Comparison of ENCODE assay signal across 11 cellular contexts in genomic region chr17:75129576-75129975, GRCh38. TPM values are rescaled to one million over a fixed set of nuclear protein-coding genes. Genes with fewer than 3 reads are reported as not detected.
A peak's percentile ranks its signal among the peaks of the same experiment; 100 is the strongest.
DNase-seq lines count a peak whose midpoint lies in the region; TF ChIP-seq lines count a peak whose summit lies in the region.
"Had no signal": no experiment of that assay in that cellular context is flagged by ENCODE, and none has a peak within 500 bp of the region (broad histone marks: within the 10 kb centered on the region; RNA-seq: fewer than 3 reads in every experiment).

No MANE protein-coding gene starts in this region.

- no peak overlapping the region for H3K27ac Mint-ChIP-seq in T-helper 1 cell treated with Interleukin-12 subunit alpha and Interleukin-12 subunit beta and Interleukin-4 antibody, amounts not matched to agents 30 μg/mL and 1 μg/mL, for 36 hours
- peak overlapping the region; percentile 51 for H3K27ac Mint-ChIP-seq in activated naive CD8-positive, alpha-beta T cell treated with anti-CD3 and anti-CD28 coated beads for 36 hours
- no peak overlapping the region for H3K27ac Mint-ChIP-seq in neural crest cell (ENCODE audit: unreplicated experiment)

- H3K27me3 Mint-ChIP-seq in T-helper 1 cell treated with Interleukin-12 subunit alpha and Interleukin-12 subunit beta and Interleukin-4 antibody, amounts not matched to agents 30 μg/mL and 1 μg/mL, for 36 hours (ENCODE audit: low read depth), result no peaks in the 10 kb centered on the region
- no peaks in the 10 kb centered on the region for H3K27me3 Mint-ChIP-seq in activated naive CD8-positive, alpha-beta T cell treated with anti-CD3 and anti-CD28 coated beads for 36 hours
- H3K27me3 Mint-ChIP-seq in neural crest cell (ENCODE audit: low read depth), result peaks cover 2% of the 10 kb centered on the region

- TF ChIP-seq CTCF in HFF-Myc (IDR thresholded peaks at IDR 0.05; ENCODE audit: low read depth, low read length, missing control alignments) (no peak), neural crest cell (conservative IDR thresholded peaks at IDR 0.05) (no peak)

- H3K4me1 Mint-ChIP-seq in T-helper 1 cell treated with Interleukin-12 subunit alpha and Interleukin-12 subunit beta and Interleukin-4 antibody, amounts not matched to agents 30 μg/mL and 1 μg/mL, for 36 hours (ENCODE audit: low read depth), result peaks cover 30% of the 10 kb centered on the region
- peaks cover 25% of the 10 kb centered on the region for H3K4me1 Mint-ChIP-seq in activated naive CD8-positive, alpha-beta T cell treated with anti-CD3 and anti-CD28 coated beads for 36 hours
- H3K4me1 Mint-ChIP-seq in neural crest cell, result peaks cover 25% of the 10 kb centered on the region

- peaks cover 18% of the 10 kb centered on the region for H3K36me3 Mint-ChIP-seq in T-helper 1 cell treated with Interleukin-12 subunit alpha and Interleukin-12 subunit beta and Interleukin-4 antibody, amounts not matched to agents 30 μg/mL and 1 μg/mL, for 36 hours (ENCODE audit: low read depth)
- peaks cover 10% of the 10 kb centered on the region for H3K36me3 Mint-ChIP-seq in activated naive CD8-positive, alpha-beta T cell treated with anti-CD3 and anti-CD28 coated beads for 36 hours
- peaks cover 3% of the 10 kb centered on the region for H3K36me3 Mint-ChIP-seq in neural crest cell (ENCODE audit: low read depth)

- H3K4me3 Mint-ChIP-seq in T-helper 1 cell treated with Interleukin-12 subunit alpha and Interleukin-12 subunit beta and Interleukin-4 antibody, amounts not matched to agents 30 μg/mL and 1 μg/mL, for 36 hours, result peak overlapping the region; percentile 62
- H3K4me3 Mint-ChIP-seq in activated naive CD8-positive, alpha-beta T cell treated with anti-CD3 and anti-CD28 coated beads for 36 hours, result peak overlapping the region; percentile 50
- H3K4me3 Mint-ChIP-seq in neural crest cell, result peak overlapping the region; percentile 75

- H3K4me3 ChIP-seq in HFF-Myc (replicated peaks; ENCODE audit: low read depth, low read length), result peak overlapping the region; percentile 89
- H3K4me3 ChIP-seq: adrenal gland had no signal

- no peaks in the 10 kb centered on the region for H3K9me3 Mint-ChIP-seq in T-helper 1 cell treated with Interleukin-12 subunit alpha and Interleukin-12 subunit beta and Interleukin-4 antibody, amounts not matched to agents 30 μg/mL and 1 μg/mL, for 36 hours
- no peaks in the 10 kb centered on the region for H3K9me3 Mint-ChIP-seq in activated naive CD8-positive, alpha-beta T cell treated with anti-CD3 and anti-CD28 coated beads for 36 hours
- H3K9me3 Mint-ChIP-seq in neural crest cell, result no peaks in the 10 kb centered on the region

- DNase-seq in T-helper 1 cell (no peak), HFF-Myc (ENCODE audit: extremely low read depth, low read depth) (no peak), neural crest cell (ENCODE audit: low read depth, low spot score) (no peak), UCSD-AML1 (lab: John Stamatoyannopoulos, UW; ENCODE audit: unreplicated experiment) (no peak), activated gamma-delta T cell (lab: John Stamatoyannopoulos, UW) (no peak), HuH-7 (ENCODE audit: low spot score) (no peak)
- no peak for DNase-seq in activated naive CD8-positive, alpha-beta T cell treated with anti-CD3 and anti-CD28 coated beads for 36 hours
- DNase-seq: adrenal gland, erythroblast, NCI-H1105 treated with DMSO at 0.1 percent for 48 hours had no signal

RNA-seq across cellular contexts. Expression of gene NT5C, which starts 2.0 kb away (rescaled TPM):
- total RNA-seq in activated naive CD8-positive, alpha-beta T cell treated with anti-CD3 and anti-CD28 coated beads for 36 hours, result 10 to 100 TPM; 71.2 to 74.8 TPM
- 68.0 and 70.2 TPM in 2 replicates for total RNA-seq in neural crest cell

RNA-seq across cellular contexts. Expression of gene ARMC7, which starts 19.8 kb away (rescaled TPM):
- total RNA-seq in activated naive CD8-positive, alpha-beta T cell treated with anti-CD3 and anti-CD28 coated beads for 36 hours, result 1 to 10 TPM; 6.5 to 6.6 TPM
- 15.6 and 15.8 TPM in 2 replicates for total RNA-seq in neural crest cell

RNA-seq across cellular contexts. Expression of gene JPT1, which starts 24.7 kb away (rescaled TPM):
- total RNA-seq in activated naive CD8-positive, alpha-beta T cell treated with anti-CD3 and anti-CD28 coated beads for 36 hours, result 100 to 1,000 TPM; 245 to 250 TPM
- 319 and 334 TPM in 2 replicates for total RNA-seq in neural crest cell

RNA-seq across cellular contexts. Expression of gene SLC16A5, which starts 41.8 kb away (rescaled TPM):
- total RNA-seq in activated naive CD8-positive, alpha-beta T cell treated with anti-CD3 and anti-CD28 coated beads for 36 hours, result 1 to 10 TPM; 2.1 TPM
- total RNA-seq in neural crest cell, result 6.0 and 7.3 TPM in 2 replicates

RNA-seq across cellular contexts. Expression of gene SUMO2, which starts 53.2 kb away (rescaled TPM):
- 100 to 1,000 TPM; 623 to 655 TPM for total RNA-seq in activated naive CD8-positive, alpha-beta T cell treated with anti-CD3 and anti-CD28 coated beads for 36 hours
- total RNA-seq in neural crest cell, result 773 and 776 TPM in 2 replicates
